8 cellular contexts compared by ENCODE assay signal in genomic region chr4:53702334-53703266, GRCh38.
DNase-seq lines count a peak whose midpoint lies in the region; ATAC-seq, FAIRE-seq and TF ChIP-seq lines count a peak whose summit lies in the region.

No MANE protein-coding gene starts in this region.

- H2BK12ac ChIP-seq in H1 (ENCODE audit: low read depth, low read length), result peak overlapping the region; percentile 84; the same call in 1 of the 2 replicates

- no peak overlapping the region for H2BK5ac ChIP-seq in H1 (ENCODE audit: low read depth, low read length)

- no peaks in the 10 kb centered on the region for H4K20me1 ChIP-seq in H1 (replicated peaks in 1 of 2; ENCODE audit: control insufficient read depth in 1 of 2, insufficient read depth in 2 of 2, low read length in 2 of 2)

- H3K56ac ChIP-seq in H1 (replicated peaks; ENCODE audit: insufficient read length, low read depth, low read length), result no peak overlapping the region

- no peak overlapping the region for H3K23ac ChIP-seq in H1 (ENCODE audit: insufficient read length)

- DNase-seq in activated CD4-positive, alpha-beta T cell treated with anti-CD3 and anti-CD28 coated beads, Interleukin-2, amount 10 ng/mL, durations not matched to agents 24 days and 14 days, result peak; percentile 56
- no peak for DNase-seq in activated CD4-positive, alpha-beta T cell treated with anti-CD3 and anti-CD28 coated beads, Interleukin-2, amount 50 U/mL, for 4 hours
- DNase-seq in H54 (ENCODE audit: insufficient read length, low spot score) (peak; percentile 30), Kasumi-1 (lab: John Stamatoyannopoulos, UW) (peak; percentile 63 to 80), RWPE2 (ENCODE audit: low spot score) (peak; percentile 63), H1 (ENCODE audit: low read depth in 1 of 2, low spot score in 2 of 2) (peak in 1 of 2 experiments; percentile 49), tibial nerve (ENCODE audit: low spot score in 2 of 2) (peak; percentile 70 to 75)

- no peak overlapping the region for H3K14ac ChIP-seq in H1 (ENCODE audit: insufficient read length)

- POLR2A ChIA-PET in H1 (lab: Charles Lee; ENCODE audit: partially characterized antibody), result interaction anchor here (1.1 kb wide), 1 partner anchor 9 kb away, joined by 3 read pairs; no protein-coding TSS in a partner anchor

- H3K4me1 ChIP-seq in RWPE2 (ENCODE audit: insufficient read depth, poor library complexity, severe bottlenecking), result peaks cover 7% of the 10 kb centered on the region
- H3K4me1 ChIP-seq in H1 (replicated peaks in 1 of 4; ENCODE audit: control insufficient read depth in 3 of 4, insufficient read depth in 4 of 4, low read length in 3 of 4), result peaks cover 0 to 10% (median 3%) of the 10 kb centered on the region in 4 experiments; a peak in 5 of 7 replicates
- H3K4me1 ChIP-seq in mesodermal cell (ENCODE audit: control insufficient read depth, insufficient read depth, low read length, poor library complexity, severe bottlenecking), result peaks cover 28% of the 10 kb centered on the region
- peaks cover 0 to 31% (median 13%) of the 10 kb centered on the region in 4 donors for H3K4me1 ChIP-seq in tibial nerve

- FAIRE-seq in H54 (lab: Jason Lieb, UNC) (no peak), H1 (lab: Jason Lieb, UNC) (no peak)

- H2BK20ac ChIP-seq in H1 (ENCODE audit: low read length), result 0 out of 2 replicates have a peak overlapping the region, but pooled peaks have one; percentile 67

- no peaks in the 10 kb centered on the region for H3K9me3 Mint-ChIP-seq in activated CD4-positive, alpha-beta T cell treated with anti-CD3 and anti-CD28 coated beads, Interleukin-2, amount 10 ng/mL, durations not matched to agents 24 days and 14 days

- H3K23me2 ChIP-seq in H1 (ENCODE audit: low read depth, low read length), result no peaks in the 10 kb centered on the region

- no peak overlapping the region for H3K9ac ChIP-seq in H1 (replicated peaks in 1 of 4; ENCODE audit: extremely low read depth in 1 of 4, low read depth in 3 of 4, low read length in 3 of 4)

- H3K4me1 Mint-ChIP-seq in activated CD4-positive, alpha-beta T cell treated with anti-CD3 and anti-CD28 coated beads, Interleukin-2, amount 10 ng/mL, durations not matched to agents 24 days and 14 days, result peaks cover 2% of the 10 kb centered on the region

- intact Hi-C loops in activated CD4-positive, alpha-beta T cell treated with anti-CD3 and anti-CD28 coated beads, Interleukin-2, amount 10 ng/mL, durations not matched to agents 24 days and 14 days (cut with micrococcal nuclease), result no loop called here

- H4K8ac ChIP-seq in H1 (ENCODE audit: extremely low read depth, insufficient read depth, low read length), result peak overlapping the region; percentile 19; the same call in 1 of the 2 replicates

- peak overlapping the region; percentile 29 for H3K18ac ChIP-seq in H1 (ENCODE audit: extremely low read depth, low read length)

- no peak overlapping the region for H2BK120ac ChIP-seq in H1 (replicated peaks; ENCODE audit: low read depth, low read length)

- H2BK15ac ChIP-seq in H1 (ENCODE audit: low read length), result 0 out of 2 replicates have a peak overlapping the region, but pooled peaks have one; percentile 67

- no peaks in the 10 kb centered on the region for H3K79me2 ChIP-seq in H1 (ENCODE audit: control insufficient read depth in 1 of 2, insufficient read depth in 2 of 2, low read length in 2 of 2)

- CTCF ChIA-PET in H1 (lab: Charles Lee; ENCODE audit: partially characterized antibody), result interaction anchor here (0.6 to 2.0 kb wide), 22 partner anchors 9 to 678 kb away, joined by 3 to 8 read pairs (median 3); no protein-coding TSS in a partner anchor

- H3K4me3 ChIP-seq in RWPE2 (ENCODE audit: severe bottlenecking) (no peak overlapping the region), H1 (ENCODE audit: extremely low read depth in 1 of 4, insufficient read depth in 2 of 4, low read depth in 3 of 4, low read length in 4 of 4) (no peak overlapping the region), mesodermal cell (ENCODE audit: extremely low read depth, insufficient read depth, low read length, poor library complexity, severe bottlenecking) (no peak overlapping the region), tibial nerve (peak overlapping the region; percentile 1 to 28 (median 20))

- no peak overlapping the region for H3K27ac Mint-ChIP-seq in activated CD4-positive, alpha-beta T cell treated with anti-CD3 and anti-CD28 coated beads, Interleukin-2, amount 10 ng/mL, durations not matched to agents 24 days and 14 days

- H3K27me3 Mint-ChIP-seq in activated CD4-positive, alpha-beta T cell treated with anti-CD3 and anti-CD28 coated beads, Interleukin-2, amount 10 ng/mL, durations not matched to agents 24 days and 14 days, result no peaks in the 10 kb centered on the region

- peak; percentile 95 for ATAC-seq in RWPE2 (ENCODE audit: low read depth)

- no peak overlapping the region for H3K4me2 ChIP-seq in H1 (ENCODE audit: insufficient read depth in 1 of 2, low read depth in 2 of 2, low read length in 2 of 2)

- H4K5ac ChIP-seq in H1 (ENCODE audit: insufficient read length, low read depth, low read length), result no peak overlapping the region

- no peak overlapping the region for H3K4ac ChIP-seq in H1 (replicated peaks; ENCODE audit: insufficient read length, low read depth, low read length)

- no peak overlapping the region for H4K91ac ChIP-seq in H1 (replicated peaks; ENCODE audit: insufficient read length, low read length)

- H3K36me3 ChIP-seq in RWPE2 (ENCODE audit: low read depth) (no peaks in the 10 kb centered on the region), H1 (ENCODE audit: control insufficient read depth in 2 of 4, insufficient read depth in 4 of 4, low read length in 3 of 4) (no peaks in the 10 kb centered on the region), mesodermal cell (ENCODE audit: control insufficient read depth, insufficient read depth, low read length) (no peaks in the 10 kb centered on the region), tibial nerve (no peaks in the 10 kb centered on the region)

- no peaks in the 10 kb centered on the region for H3K36me3 Mint-ChIP-seq in activated CD4-positive, alpha-beta T cell treated with anti-CD3 and anti-CD28 coated beads, Interleukin-2, amount 10 ng/mL, durations not matched to agents 24 days and 14 days (ENCODE audit: low read depth)

- H3K9me3 ChIP-seq in RWPE2 (ENCODE audit: severe bottlenecking) (no peaks in the 10 kb centered on the region), H1 (ENCODE audit: insufficient read depth in 2 of 2, low read depth in 1 of 2, low read length in 1 of 2) (no peaks in the 10 kb centered on the region), mesodermal cell (ENCODE audit: control insufficient read depth, low read length) (no peaks in the 10 kb centered on the region), tibial nerve (no peaks in the 10 kb centered on the region)

- peak overlapping the region; percentile 42 for H3K27ac ChIP-seq in RWPE2 (ENCODE audit: poor library complexity, severe bottlenecking)
- H3K27ac ChIP-seq in H1 (ENCODE audit: low read depth, low read length), result no peak overlapping the region
- H3K27ac ChIP-seq in mesodermal cell (ENCODE audit: low read depth, low read length, severe bottlenecking), result peak overlapping the region; percentile 69
- peak overlapping the region in 3 of 4 donors; percentile 38 to 73 (median 68) for H3K27ac ChIP-seq in tibial nerve

- TF ChIP-seq EP300 in H1 (IDR thresholded peaks at IDR 0.05; ENCODE audit: borderline replicate concordance in 1 of 2, low read depth in 2 of 2, low read length in 2 of 2), result no peak
- TF ChIP-seq EP300 in tibial nerve (IDR thresholded peaks at IDR 0.05), result peak in 1 of 2 donors; percentile 68

- H2AFZ ChIP-seq in H1 (ENCODE audit: low read length), result peak overlapping the region; percentile 99

- H2AK5ac ChIP-seq in H1 (ENCODE audit: low read depth, low read length), result no peak overlapping the region

- 74% methylated on average over 24 of the region's 24 CpGs; no CpG with 5 or more reads in 1 of the 2 experiments for WGBS in H1 (ENCODE audit: extremely low coverage in 1 of 2, insufficient coverage in 1 of 2, insufficient read length in 1 of 2, insufficient replicate concordance in 2 of 2, low coverage in 1 of 2, low lambda C conversion rate in 2 of 2, missing lambda C conversion rate in 1 of 2), 2 experiments
- WGBS in mesodermal cell (ENCODE audit: insufficient coverage in 2 of 2), 2 experiments, result 61 to 65% methylated on average over 18 to 21 of the region's 24 CpGs
- WGBS in tibial nerve, 2 donors, result 4 to 5% methylated on average over 24 of the region's 24 CpGs

- TF ChIP-seq RAD21 in H1 (IDR thresholded peaks at IDR 0.05 in 1 of 2, conservative IDR thresholded peaks at IDR 0.05 in 1 of 2; ENCODE audit: low read depth in 2 of 2, low read length in 2 of 2), result peak; percentile 10 to 25; a peak in 1 of 4 replicates

- H3K27me3 ChIP-seq in RWPE2 (ENCODE audit: insufficient read depth, poor library complexity, severe bottlenecking) (no peaks in the 10 kb centered on the region), H1 (replicated peaks in 1 of 4; ENCODE audit: control insufficient read depth in 3 of 4, extremely low read depth in 1 of 4, insufficient read depth in 3 of 4, low read length in 3 of 4) (no peaks in the 10 kb centered on the region), tibial nerve (no peaks in the 10 kb centered on the region)

- peak overlapping the region; percentile 9 for H3K4me3 Mint-ChIP-seq in activated CD4-positive, alpha-beta T cell treated with anti-CD3 and anti-CD28 coated beads, Interleukin-2, amount 10 ng/mL, durations not matched to agents 24 days and 14 days

- no peak for TF ChIP-seq POLR2A in H54 (IDR thresholded peaks at IDR 0.05; ENCODE audit: low read depth, low read length)
- no peak for TF ChIP-seq POLR2A in H1 (IDR thresholded peaks at IDR 0.05; ENCODE audit: control extremely low read depth in 1 of 2, low read depth in 2 of 2, low read length in 2 of 2)
- no peak for TF ChIP-seq POLR2A in tibial nerve (IDR thresholded peaks at IDR 0.05)

- TF ChIP-seq CTCF in RWPE2 (IDR thresholded peaks at IDR 0.05; ENCODE audit: poor library complexity, severe bottlenecking) (peak; percentile 2), H1 (IDR thresholded peaks at IDR 0.05; ENCODE audit: control extremely low read depth in 1 of 3, insufficient read depth in 1 of 3, low read depth in 1 of 3, low read length in 3 of 3) (peak in 2 of 3 experiments; percentile 5 to 18; a peak in 1 of 4 replicates), tibial nerve (IDR thresholded peaks at IDR 0.05) (no peak)

- no peaks in the 10 kb centered on the region for H3K79me1 ChIP-seq in H1 (ENCODE audit: low read depth, low read length)

TF ChIP-seq in H1, 55 proteins besides CTCF, POLR2A, EP300 and RAD21:
- TF ChIP-seq E2F6 (IDR thresholded peaks at IDR 0.05) (peak; percentile 55; the same call in 1 of the 2 replicates), GABPA (IDR thresholded peaks at IDR 0.05; ENCODE audit: borderline replicate concordance, insufficient read depth, low read length) (no peak)

Comparison
In these comparisons a context has a peak if more than half of its experiments do, and no peak if none do; other contexts are left out.
1. DNase-seq: peak in activated CD4-positive, alpha-beta T cell treated with anti-CD3 and anti-CD28 coated beads, Interleukin-2, amount 10 ng/mL, durations not matched to agents 24 days and 14 days (single experiment), H54 (single experiment), Kasumi-1 (2 of 2), RWPE2 (single experiment) and tibial nerve (2 of 2); none in activated CD4-positive, alpha-beta T cell treated with anti-CD3 and anti-CD28 coated beads, Interleukin-2, amount 50 U/mL, for 4 hours (0 of 2).
2. H3K4me3 ChIP-seq: peak in tibial nerve (4 of 4); none in RWPE2 (single experiment), H1 (0 of 4) and mesodermal cell (single experiment).
3. CTCF ChIP-seq: peak in RWPE2 (single experiment) and H1 (2 of 3); none in tibial nerve (0 of 5).